In the genomic region with DNA sequence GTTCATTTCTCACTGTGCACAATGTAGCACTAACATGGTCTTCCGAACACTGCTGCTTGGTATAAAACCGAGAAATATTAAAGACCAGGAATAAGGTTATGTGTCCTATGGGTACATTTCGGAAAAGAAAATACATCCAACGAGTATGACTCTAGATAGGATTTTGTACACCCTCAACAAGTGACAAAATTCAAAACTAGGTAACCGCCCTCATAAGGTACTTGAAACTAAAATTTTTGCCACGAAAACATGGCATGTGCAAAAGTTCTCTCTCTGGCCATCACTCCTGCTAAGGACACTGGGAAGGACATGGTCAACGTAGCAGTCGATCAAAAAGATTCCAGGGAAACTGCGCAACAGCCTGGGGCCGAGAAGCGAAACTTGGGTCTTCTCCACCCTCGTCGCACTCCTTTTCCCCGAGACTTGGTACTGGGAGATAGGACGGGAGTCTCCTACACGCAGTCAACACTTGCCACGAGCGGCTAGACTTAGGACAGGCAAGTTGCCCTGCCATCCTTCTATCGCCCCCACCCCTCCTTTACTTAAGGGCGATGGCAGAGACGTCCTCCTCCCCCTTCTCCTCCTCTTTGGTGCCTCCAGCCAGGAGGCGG, we compare ENCODE assay signal across 8 cellular contexts. TPM values are rescaled to one million over a fixed set of nuclear protein-coding genes. Genes with fewer than 3 reads are reported as not detected.
DNase-seq lines count a peak whose midpoint lies in the region; ATAC-seq lines count a peak whose summit lies in the region.

No MANE protein-coding gene starts in this region.

- CTCF ChIA-PET in T-cell (lab: Charles Lee): interaction anchor here (0.5 to 2.5 kb wide), 5 partner anchors 13 to 72 kb away, joined by 3 to 14 read pairs (median 6); no protein-coding TSS in a partner anchor

- H3K4me1 Mint-ChIP-seq in T-cell (peaks cover 53 to 67% (median 62%) of the 10 kb centered on the region in 3 donors), naive B cell (peaks cover 24 to 49% (median 34%) of the 10 kb centered on the region in 3 donors)

- POLR2A ChIA-PET in T-cell (lab: Charles Lee): interaction anchor here (0.6 to 2.7 kb wide), 6 partner anchors 9 to 1152 kb away, joined by 3 to 22 read pairs (median 4); a partner anchor contains a TSS

- H3K9me3 Mint-ChIP-seq in T-cell (no peaks in the 10 kb centered on the region), naive B cell (no peaks in the 10 kb centered on the region)

- H3K4me3 Mint-ChIP-seq in T-cell: peak overlapping the region; percentile 93 to 99 (median 95)
- peak overlapping the region; percentile 92 to 99 (median 96) for H3K4me3 Mint-ChIP-seq in naive B cell

- H3K36me3 Mint-ChIP-seq in T-cell (peaks cover 9% of the 10 kb centered on the region), naive B cell (no peaks in the 10 kb centered on the region)

- DNase-seq in DMS79 treated with DMSO at 0.1 percent for 48 hours (lab: John Stamatoyannopoulos, UW) (peak; percentile 88), DMS79 (lab: John Stamatoyannopoulos, UW) (no peak), T-cell (no peak), fibroblast of gingiva (ENCODE audit: low read depth) (peak; percentile 98), naive B cell (no peak), NCI-H1092 treated with DMSO at 0.1 percent for 48 hours (lab: John Stamatoyannopoulos, UW) (no peak)

- H3K27ac Mint-ChIP-seq in T-cell (peak overlapping the region; percentile 100), naive B cell (peak overlapping the region; percentile 99 to 100 (median 100))

- H3K27me3 Mint-ChIP-seq in T-cell (no peaks in the 10 kb centered on the region), naive B cell (no peaks in the 10 kb centered on the region)

- peak; percentile 0 for ATAC-seq in HG03354 (IDR thresholded peaks at IDR 0.05; ENCODE audit: poor library complexity, severe bottlenecking, unreplicated experiment)
- ATAC-seq in T-cell (replicated peaks in 1 of 4): peak in 2 of 4 experiments; percentile 6 to 7
- ATAC-seq in naive B cell (ENCODE audit: low read depth in 2 of 2): no peak
- no peak for ATAC-seq in HG03045 (IDR thresholded peaks at IDR 0.05; ENCODE audit: unreplicated experiment)

RNA-seq across cellular contexts. Expression of a gene that starts 0.3 kb away (rescaled TPM):
- 10 to 100 TPM; 41.1 to 60.3 (median 44.7) TPM for total RNA-seq in T-cell
- polyA plus RNA-seq in naive B cell (ENCODE audit: low read depth in 6 of 6): 10 to 100 TPM; 60.6 to 89.2 (median 71.2) TPM

RNA-seq across cellular contexts. Expression of a gene that starts 4.1 kb away (rescaled TPM):
- 10 to 100 TPM; 39.6 to 65.9 (median 42.9) TPM for total RNA-seq in T-cell
- polyA plus RNA-seq in naive B cell (ENCODE audit: low read depth in 6 of 6): 10 to 100 TPM in 5 of 6 donors, 1 to 10 TPM in 1; 9.9 to 18.1 (median 14.2) TPM

Comparison
In these comparisons a context has a peak if more than half of its experiments do, and no peak if none do; other contexts are left out.
1. DNase-seq: peak in DMS79 treated with DMSO at 0.1 percent for 48 hours (single experiment) and fibroblast of gingiva (single experiment); none in DMS79 (single experiment), T-cell (0 of 34), naive B cell (single experiment) and NCI-H1092 treated with DMSO at 0.1 percent for 48 hours (single experiment).